Comparison of ENCODE assay signal across 16 cellular contexts in the genomic region with DNA sequence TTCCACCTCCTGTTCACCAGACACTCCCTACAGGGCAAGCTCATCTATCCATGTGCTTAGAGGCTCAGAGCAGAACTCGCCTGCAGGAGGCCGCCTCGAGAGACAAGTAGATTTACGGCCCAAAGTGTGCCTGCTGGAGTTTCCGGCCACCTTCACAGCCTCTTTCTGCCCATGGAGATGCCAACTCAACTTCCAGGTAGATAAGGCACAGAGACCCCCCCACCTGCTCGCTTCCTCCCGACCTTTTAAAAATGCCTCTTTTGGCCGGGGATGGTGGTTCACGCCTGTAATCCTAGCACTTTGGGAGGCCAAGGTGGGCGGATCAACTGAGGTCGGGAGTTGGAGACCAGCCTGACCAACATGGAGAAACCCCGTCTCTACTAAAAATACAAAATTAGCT. TPM values are rescaled to one million over a fixed set of nuclear protein-coding genes. Genes with fewer than 3 reads are reported as not detected.
"Had no signal": no experiment of that assay in that cellular context is flagged by ENCODE, and none has a peak within 500 bp of the region (broad histone marks: within the 10 kb centered on the region; RNA-seq: fewer than 3 reads in every experiment).

No MANE protein-coding gene starts in this region.

- H3K36me3 ChIP-seq: thoracic aorta had no signal

- H3K79me2 ChIP-seq: parathyroid adenoma had no signal

- H3K27me3 ChIP-seq: dorsolateral prefrontal cortex, sigmoid colon, tibial nerve, upper lobe of left lung had no signal

- DNase-seq: effector CD4-positive, alpha-beta T cell; mesenchymal stem cell; midbrain; nephron progenitor cell; nucleus accumbens; sigmoid colon; stimulated activated CD4-positive, alpha-beta T cell treated with anti-CD3 and anti-CD28 coated beads, Interleukin-4, amount 100 ng/mL, for 4 hours; stimulated activated naive B cell treated with anti-CD40 and anti-IgM and Interleukin-4, amounts not matched to agents 10 μg/mL and 1 μg/mL and 100 μg/mL, for 72 hours had no signal

- H3K4me3 ChIP-seq: dorsolateral prefrontal cortex, sigmoid colon, thoracic aorta, tibial nerve, upper lobe of left lung had no signal

- H3K9me3 ChIP-seq: sigmoid colon, thoracic aorta, tibial nerve, upper lobe of left lung had no signal

- H3K4me1 ChIP-seq: parathyroid adenoma, sigmoid colon, tibial nerve, upper lobe of left lung had no signal

- H2AFZ ChIP-seq: parathyroid adenoma had no signal

- ATAC-seq: left lobe of liver; naive thymus-derived CD8-positive, alpha-beta T cell; stimulated activated naive B cell treated with anti-CD40 and anti-IgM and Interleukin-4, amounts not matched to agents 10 μg/mL and 1 μg/mL and 100 μg/mL, for 72 hours had no signal

- H3K27ac ChIP-seq: dorsolateral prefrontal cortex, parathyroid adenoma, sigmoid colon, thoracic aorta, tibial nerve, upper lobe of left lung had no signal

RNA-seq across cellular contexts. Expression of gene NOXA1, which starts 46.8 kb away (rescaled TPM):
- total RNA-seq: fibroblast of villous mesenchyme had no signal
